In the genomic region with DNA sequence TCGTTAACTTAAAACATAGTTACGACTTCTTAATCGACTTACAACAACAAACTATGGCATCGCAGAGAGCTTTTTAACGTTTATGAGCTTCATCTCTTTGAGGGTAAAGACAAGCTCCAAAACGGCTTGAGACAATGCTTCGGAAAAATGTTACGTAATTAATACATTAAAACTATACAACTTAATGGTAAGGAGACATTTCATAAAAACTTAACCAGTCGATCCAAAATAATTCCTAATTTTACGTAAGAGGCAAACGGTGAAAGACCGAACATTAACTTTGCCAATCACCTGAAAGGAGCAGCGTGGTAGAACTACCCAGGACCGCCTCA, we compare ENCODE assay signal across 8 cellular contexts. TPM values are rescaled to one million over a fixed set of nuclear protein-coding genes. Genes with fewer than 3 reads are reported as not detected.
DNase-seq lines count a peak whose midpoint lies in the region; FAIRE-seq and TF ChIP-seq lines count a peak whose summit lies in the region.

No MANE protein-coding gene starts in this region.

- no peaks in the 10 kb centered on the region for H3K9me3 ChIP-seq in mononuclear cell (ENCODE audit: low read depth, low read length)

- TF ChIP-seq CTCF in 22Rv1 (IDR thresholded peaks at IDR 0.05) (no peak), MCF 10A (IDR thresholded peaks at IDR 0.05; ENCODE audit: unreplicated experiment) (no peak)

- DNase-seq in HTR-8/SVneo (ENCODE audit: insufficient read length, low spot score) (no peak), MCF 10A (ENCODE audit: unreplicated experiment) (no peak), SIG-M5 (lab: John Stamatoyannopoulos, UW) (no peak), NCI-H82 treated with DMSO at 0.1 percent for 48 hours (lab: John Stamatoyannopoulos, UW; ENCODE audit: unreplicated experiment) (no peak), NCI-H1417 (lab: John Stamatoyannopoulos, UW) (no peak)
- no peak for DNase-seq in stimulated activated CD4-positive, alpha-beta T cell treated with anti-CD3 and anti-CD28 coated beads, Interleukin-15, amount 100 ng/mL, for 24 hours

- H3K27ac Mint-ChIP-seq in MCF 10A (ENCODE audit: low read depth, unreplicated experiment): peak overlapping the region; percentile 100

- H3K4me3 ChIP-seq in mononuclear cell (ENCODE audit: low read length): peak overlapping the region; percentile 90

- peaks cover 55% of the 10 kb centered on the region for H3K4me1 ChIP-seq in mononuclear cell (ENCODE audit: insufficient read depth, low read length)

- peak overlapping the region; percentile 99 for H3K27ac ChIP-seq in 22Rv1

- H3K4me3 Mint-ChIP-seq in MCF 10A (ENCODE audit: unreplicated experiment): peak overlapping the region; percentile 94

- no peaks in the 10 kb centered on the region for H3K27me3 Mint-ChIP-seq in MCF 10A (ENCODE audit: insufficient read depth, unreplicated experiment)

- CTCF ChIA-PET in MCF 10A (lab: Yijun Ruan, JAX): interaction anchor here (0.5 to 3.4 kb wide), 27 partner anchors 10 to 834 kb away, joined by 3 to 37 read pairs (median 4); a partner anchor contains a TSS

- peaks cover 27% of the 10 kb centered on the region for H3K36me3 Mint-ChIP-seq in MCF 10A (ENCODE audit: insufficient read depth, unreplicated experiment)

- POLR2A ChIA-PET in MCF 10A (lab: Yijun Ruan, JAX): interaction anchor here (0.7 to 7.8 kb wide), 30 partner anchors 10 to 754 kb away, joined by 3 to 116 read pairs (median 4); a partner anchor contains a TSS

- TSS peak; percentile 35 for BruUV-seq in MCF 10A (replicated peaks; lab: Mats Ljungman, UMichigan)

- FAIRE-seq in HTR-8/SVneo (lab: Jason Lieb, UNC): peak; percentile 63

- H3K9me3 Mint-ChIP-seq in MCF 10A (ENCODE audit: unreplicated experiment): no peaks in the 10 kb centered on the region

- H3K4me1 Mint-ChIP-seq in MCF 10A (ENCODE audit: insufficient read depth, unreplicated experiment): peaks cover 48% of the 10 kb centered on the region

- no peaks in the 10 kb centered on the region for H3K27me3 ChIP-seq in mononuclear cell (ENCODE audit: insufficient read depth, low read length)

- intact Hi-C loops in MCF 10A (cut with micrococcal nuclease): loop anchor here (1.0 to 2.0 kb wide), 4 partner anchors 49 to 250 kb away; a partner anchor contains a TSS

RNA-seq across cellular contexts. Expression of a gene that starts 1.1 kb away (rescaled TPM):
- total RNA-seq in MCF 10A (2022) (219 and 238 TPM in 2 replicates), mononuclear cell (115 TPM)

RNA-seq across cellular contexts. Expression of a gene that starts 1.9 kb away (rescaled TPM):
- total RNA-seq in MCF 10A (2022): 51.6 and 53.4 TPM in 2 replicates
- total RNA-seq in mononuclear cell: 30.9 TPM

RNA-seq across cellular contexts. Expression of a gene that starts 48.5 kb away (rescaled TPM):
- total RNA-seq in MCF 10A (2022) (11.9 and 12.1 TPM in 2 replicates), mononuclear cell (52.1 TPM)
